8 cellular contexts compared by ENCODE assay signal in genomic region chr10:18140149-18140956, GRCh38. TPM values are rescaled to one million over a fixed set of nuclear protein-coding genes. Genes with fewer than 3 reads are reported as not detected.
A peak's percentile ranks its signal among the peaks of the same experiment; 100 is the strongest.
DNase-seq lines count a peak whose midpoint lies in the region; ATAC-seq and TF ChIP-seq lines count a peak whose summit lies in the region.

Gene CACNB2, plus strand, starts transcription at chr10:18140424.

- H3K27ac ChIP-seq in layer of hippocampus (ENCODE audit: low read depth, low read length), result peak within 1 kb of the TSS; percentile 65

- H3K4me3 ChIP-seq in BJ (ENCODE audit: low read depth, low read length), result peak within 1 kb of the TSS; percentile 29
- peak within 1 kb of the TSS; percentile 66 for H3K4me3 ChIP-seq in choroid plexus epithelial cell (ENCODE audit: low read depth, low read length)

- H3K27ac Mint-ChIP-seq in stimulated activated naive CD8-positive, alpha-beta T cell treated with anti-CD3 and anti-CD28 coated beads, Interleukin-15, Interleukin-2, amounts not matched to agents 100 ng/mL and 50 ng/mL, for 24 hours, result no peak within 1 kb of the TSS
- H3K27ac Mint-ChIP-seq in HFFc6, result no peak within 1 kb of the TSS

- H3K27me3 ChIP-seq in BJ (ENCODE audit: control insufficient read depth, insufficient read depth, low read length) (peaks cover 15% of the 10 kb centered on the region), layer of hippocampus (ENCODE audit: control insufficient read depth, insufficient read depth, low read length) (peaks cover 4% of the 10 kb centered on the region)

- H3K9me3 Mint-ChIP-seq in stimulated activated naive CD8-positive, alpha-beta T cell treated with anti-CD3 and anti-CD28 coated beads, Interleukin-15, Interleukin-2, amounts not matched to agents 100 ng/mL and 50 ng/mL, for 24 hours, result no peaks in the 10 kb centered on the region
- H3K9me3 Mint-ChIP-seq in HFFc6, result no peaks in the 10 kb centered on the region

- peaks cover 6% of the 10 kb centered on the region for H3K4me1 Mint-ChIP-seq in stimulated activated naive CD8-positive, alpha-beta T cell treated with anti-CD3 and anti-CD28 coated beads, Interleukin-15, Interleukin-2, amounts not matched to agents 100 ng/mL and 50 ng/mL, for 24 hours (ENCODE audit: low read depth)
- H3K4me1 Mint-ChIP-seq in HFFc6 (ENCODE audit: low read depth), result no peaks in the 10 kb centered on the region

- no peak for TF ChIP-seq CTCF in BJ (IDR thresholded peaks at IDR 0.05; ENCODE audit: insufficient read depth, low read depth, low read length)
- TF ChIP-seq CTCF in choroid plexus epithelial cell (conservative IDR thresholded peaks at IDR 0.05; ENCODE audit: low read depth, low read length), result peak; percentile 2
- no peak for TF ChIP-seq CTCF in HFFc6 (IDR thresholded peaks at IDR 0.05)

- H3K36me3 Mint-ChIP-seq in stimulated activated naive CD8-positive, alpha-beta T cell treated with anti-CD3 and anti-CD28 coated beads, Interleukin-15, Interleukin-2, amounts not matched to agents 100 ng/mL and 50 ng/mL, for 24 hours (ENCODE audit: low read depth), result no peaks in the 10 kb centered on the region
- no peaks in the 10 kb centered on the region for H3K36me3 Mint-ChIP-seq in HFFc6 (ENCODE audit: low read depth)

- no peaks in the 10 kb centered on the region for H3K36me3 ChIP-seq in BJ (ENCODE audit: control insufficient read depth, insufficient read depth, low read length)

- H3K4me3 Mint-ChIP-seq in stimulated activated naive CD8-positive, alpha-beta T cell treated with anti-CD3 and anti-CD28 coated beads, Interleukin-15, Interleukin-2, amounts not matched to agents 100 ng/mL and 50 ng/mL, for 24 hours, result peak within 1 kb of the TSS; percentile 12
- H3K4me3 Mint-ChIP-seq in HFFc6, result no peak within 1 kb of the TSS

- DNase-seq in BJ (ENCODE audit: low read depth), result no peak
- peak; percentile 9 for DNase-seq in HuH-7.5 (ENCODE audit: low spot score)
- DNase-seq in choroid plexus epithelial cell (ENCODE audit: low read depth), result peak; percentile 64
- DNase-seq in HFFc6, result no peak

- H3K27me3 Mint-ChIP-seq in stimulated activated naive CD8-positive, alpha-beta T cell treated with anti-CD3 and anti-CD28 coated beads, Interleukin-15, Interleukin-2, amounts not matched to agents 100 ng/mL and 50 ng/mL, for 24 hours, result peaks cover 41% of the 10 kb centered on the region
- H3K27me3 Mint-ChIP-seq in HFFc6 (ENCODE audit: insufficient read depth), result peaks cover 19% of the 10 kb centered on the region

- no peak for ATAC-seq in GM21737 (IDR thresholded peaks at IDR 0.05; ENCODE audit: unreplicated experiment)
- ATAC-seq in GM19023 (IDR thresholded peaks at IDR 0.05; ENCODE audit: unreplicated experiment), result no peak

- CTCF ChIA-PET in BJ (lab: Yijun Ruan, JAX), result interaction anchor here (1.3 kb wide), 1 partner anchor 10 kb away, joined by 3 read pairs; no protein-coding TSS in a partner anchor

- POLR2A ChIA-PET in BJ (lab: Charles Lee), result no interaction called here

RNA-seq across cellular contexts. Expression of gene CACNB2, which starts in this region (rescaled TPM):
- 0.10 and 0.12 TPM in 2 replicates for polyA plus RNA-seq in BJ (2011; rRNA removed)
- polyA minus RNA-seq in BJ (2011; rRNA and poly(A)+ RNA removed), result not detected in 2 replicates
- total RNA-seq in HFFc6 (2021; fragmentation: NEBNext Ultra II Directional; extraction: Animal tissue kit (Norgen Biotek cat#: 25700)), result not detected

Comparison
In these comparisons a context has a peak if more than half of its experiments do, and no peak if none do; other contexts are left out.
1. DNase-seq: peak in HuH-7.5 (single experiment) and choroid plexus epithelial cell (single experiment); none in BJ (single experiment) and HFFc6 (single experiment).